In the genomic region with DNA sequence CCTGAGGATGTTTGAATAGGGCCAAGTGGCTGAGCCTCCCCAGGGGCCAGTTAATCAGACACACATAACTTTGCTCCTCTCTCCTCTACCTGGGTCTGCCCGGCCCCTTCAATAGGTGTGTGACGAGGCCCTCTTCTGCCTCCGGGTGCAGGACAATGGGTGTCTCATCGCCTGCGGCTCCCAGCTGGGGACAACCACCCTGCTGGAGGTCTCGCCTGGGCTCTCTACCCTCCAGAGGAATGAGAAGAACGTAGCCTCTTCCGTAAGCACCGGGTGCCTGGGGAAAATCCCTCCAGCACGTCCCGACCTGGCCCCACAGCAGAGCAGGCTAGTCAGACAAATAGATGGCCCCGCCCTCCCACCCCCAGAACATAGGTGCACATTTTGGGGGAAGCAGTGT, we compare ENCODE assay signal across 24 cellular contexts. TPM values are rescaled to one million over a fixed set of nuclear protein-coding genes. Genes with fewer than 3 reads are reported as not detected.
"Had no signal": no experiment of that assay in that cellular context is flagged by ENCODE, and none has a peak within 500 bp of the region (broad histone marks: within the 10 kb centered on the region; RNA-seq: fewer than 3 reads in every experiment).

No MANE protein-coding gene starts in this region.

- H3K4me1 Mint-ChIP-seq: naive B cell, nephron progenitor cell had no signal

- H3K9me3 Mint-ChIP-seq: effector memory CD8-positive, alpha-beta T cell had no signal

- DNase-seq: effector memory CD8-positive, alpha-beta T cell; esophagus squamous epithelium; foreskin fibroblast; left colon; mesendoderm; naive B cell; nephron progenitor cell; posterior cingulate gyrus; stimulated activated naive CD4-positive, alpha-beta T cell; stomach; substantia nigra; transverse colon had no signal

- H3K36me3 Mint-ChIP-seq: naive B cell had no signal

- H3K4me3 ChIP-seq: esophagus squamous epithelium, stomach, thoracic aorta, transverse colon had no signal

- H3K4me1 ChIP-seq: esophagus squamous epithelium, stomach, transverse colon had no signal

- H3K4me3 Mint-ChIP-seq: dendritic cell treated with granulocyte-macrophage colony-stimulating factor and Interleukin-4, amounts not matched to agents 40 ng/mL and 50 ng/mL, for 4 days; effector memory CD8-positive, alpha-beta T cell; naive B cell; nephron progenitor cell had no signal

- ATAC-seq: effector memory CD8-positive, alpha-beta T cell; left colon; sciatic nerve had no signal

- H3K27ac Mint-ChIP-seq: dendritic cell treated with granulocyte-macrophage colony-stimulating factor and Interleukin-4, amounts not matched to agents 40 ng/mL and 50 ng/mL, for 4 days; effector memory CD8-positive, alpha-beta T cell; naive B cell; nephron progenitor cell had no signal

- H3K27ac ChIP-seq: esophagus squamous epithelium, neutrophil, stomach, thoracic aorta, transverse colon had no signal

- H3K27me3 Mint-ChIP-seq: effector memory CD8-positive, alpha-beta T cell had no signal

- H3K36me3 ChIP-seq: esophagus squamous epithelium, neutrophil, stomach, thoracic aorta, transverse colon had no signal

- H3K9me3 ChIP-seq: esophagus squamous epithelium, thoracic aorta had no signal

RNA-seq across cellular contexts. Expression of gene KIF19, which starts 16.1 kb away (rescaled TPM):
- total RNA-seq: epithelial cell of proximal tubule, kidney epithelial cell, osteocyte had no signal

RNA-seq across cellular contexts. Expression of gene DNAI2, which starts 35.9 kb away (rescaled TPM):
- total RNA-seq: epithelial cell of proximal tubule, kidney epithelial cell, left colon, liver, lung microvascular endothelial cell, osteocyte, pulmonary artery endothelial cell, sciatic nerve, skeletal muscle tissue, stomach, thoracic aorta, transverse colon, urinary bladder had no signal
- polyA plus RNA-seq: liver, stomach had no signal

RNA-seq across cellular contexts. Expression of gene BTBD17, which starts 51.8 kb away (rescaled TPM):
- total RNA-seq: epithelial cell of proximal tubule, esophagus squamous epithelium, kidney epithelial cell, liver, lung microvascular endothelial cell, osteocyte, pulmonary artery endothelial cell, sciatic nerve, skeletal muscle tissue, stomach, thoracic aorta, transverse colon, urinary bladder had no signal
- polyA plus RNA-seq: liver, stomach, urinary bladder had no signal

RNA-seq across cellular contexts. Expression of gene GPR142, which starts 57.4 kb away (rescaled TPM):
- total RNA-seq: epithelial cell of proximal tubule, kidney epithelial cell, lung microvascular endothelial cell, osteocyte, pulmonary artery endothelial cell, skeletal muscle tissue, stomach, thoracic aorta, urinary bladder had no signal
- polyA plus RNA-seq: stomach had no signal
